1 cellular context compared by ENCODE assay signal in the genomic region with DNA sequence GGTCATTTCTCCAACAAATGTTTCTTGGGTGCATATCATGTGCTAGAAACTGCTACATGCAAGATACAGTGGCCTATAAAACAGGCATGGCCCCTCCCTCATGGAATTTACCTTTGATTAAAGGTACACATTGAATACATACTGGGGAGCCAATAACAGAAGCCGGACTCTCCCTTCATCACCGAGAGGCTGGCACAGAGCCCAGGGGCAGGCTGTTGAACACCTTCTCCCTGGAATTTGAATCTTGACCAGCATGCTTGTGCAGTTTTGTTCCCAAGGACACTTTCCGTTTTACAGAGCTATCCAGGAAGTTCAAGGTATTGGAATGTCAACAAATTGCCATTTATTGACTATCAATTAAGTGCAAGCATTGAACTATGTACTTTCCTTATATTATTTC.
A peak's percentile ranks its signal among the peaks of the same experiment; 100 is the strongest.
TF ChIP-seq lines count a peak whose summit lies in the region.

No MANE protein-coding gene starts in this region.

TF ChIP-seq in HepG2, 621 proteins besides CTCF, POLR2A, EP300 and RAD21 (continued from another document and continues in another):
- TF ChIP-seq MLXIP (CRISPR knock-in tag; IDR thresholded peaks at IDR 0.05; ENCODE audit: borderline replicate concordance) (no peak), SNAPC4 (CRISPR knock-in tag; IDR thresholded peaks at IDR 0.05) (0 out of 2 replicates have a peak, but pooled peaks have one; percentile 44), ZNF761 (CRISPR knock-in tag; conservative IDR thresholded peaks at IDR 0.05) (no peak), ZIK1 (CRISPR knock-in tag; IDR thresholded peaks at IDR 0.05; ENCODE audit: borderline replicate concordance, low read depth) (no peak), ZNF121 (CRISPR knock-in tag; IDR thresholded peaks at IDR 0.05) (no peak), ARNT (IDR thresholded peaks at IDR 0.05) (no peak), TOPORS (CRISPR knock-in tag; IDR thresholded peaks at IDR 0.05) (no peak), SRF (IDR thresholded peaks at IDR 0.05; ENCODE audit: low read depth, low read length) (no peak), ZNF782 (CRISPR knock-in tag; IDR thresholded peaks at IDR 0.05; ENCODE audit: borderline replicate concordance) (no peak), FOXO4 (CRISPR knock-in tag; conservative IDR thresholded peaks at IDR 0.05) (no peak), HOMEZ (CRISPR knock-in tag; IDR thresholded peaks at IDR 0.05; ENCODE audit: low read depth) (peak; percentile 60; the same call in 1 of the 2 replicates), MIER3 (CRISPR knock-in tag; IDR thresholded peaks at IDR 0.05; ENCODE audit: borderline replicate concordance) (peak; percentile 20; the same call in 1 of the 2 replicates), CENPT (CRISPR knock-in tag; IDR thresholded peaks at IDR 0.05; ENCODE audit: low read depth) (no peak), ZBTB39 (CRISPR knock-in tag; IDR thresholded peaks at IDR 0.05) (no peak), SP4 (CRISPR knock-in tag; IDR thresholded peaks at IDR 0.05) (no peak), NCOR1 (IDR thresholded peaks at IDR 0.05; ENCODE audit: borderline replicate concordance, low read length) (peak; percentile 46; the same call in 1 of the 2 replicates), NFYB (CRISPR knock-in tag; IDR thresholded peaks at IDR 0.05) (peak; percentile 42; the same call in 1 of the 2 replicates), TFE3 (CRISPR knock-in tag; IDR thresholded peaks at IDR 0.05) (no peak; the same call in 1 of the 2 replicates), ZNF207 (IDR thresholded peaks at IDR 0.05; ENCODE audit: borderline replicate concordance) (no peak), AGO1 (IDR thresholded peaks at IDR 0.05; ENCODE audit: low read depth, low read length, poor library complexity, severe bottlenecking) (no peak), ERF (CRISPR knock-in tag; IDR thresholded peaks at IDR 0.05) (0 out of 2 replicates have a peak, but pooled peaks have one; percentile 49), ZNF331 (CRISPR knock-in tag; IDR thresholded peaks at IDR 0.05) (0 out of 2 replicates have a peak, but pooled peaks have one; percentile 28), KDM2A (CRISPR knock-in tag; IDR thresholded peaks at IDR 0.05; ENCODE audit: borderline replicate concordance, low read depth) (no peak), NONO (IDR thresholded peaks at IDR 0.05) (no peak), NONO (CRISPR knock-in tag; conservative IDR thresholded peaks at IDR 0.05) (no peak), PHF5A (CRISPR knock-in tag; IDR thresholded peaks at IDR 0.05; ENCODE audit: low read depth, unreplicated experiment) (no peak), RNF2 (conservative IDR thresholded peaks at IDR 0.05; ENCODE audit: low read depth) (no peak), TBX2 (CRISPR knock-in tag; IDR thresholded peaks at IDR 0.05; ENCODE audit: borderline replicate concordance) (no peak)
- TF ChIP-seq, protein P1, sequence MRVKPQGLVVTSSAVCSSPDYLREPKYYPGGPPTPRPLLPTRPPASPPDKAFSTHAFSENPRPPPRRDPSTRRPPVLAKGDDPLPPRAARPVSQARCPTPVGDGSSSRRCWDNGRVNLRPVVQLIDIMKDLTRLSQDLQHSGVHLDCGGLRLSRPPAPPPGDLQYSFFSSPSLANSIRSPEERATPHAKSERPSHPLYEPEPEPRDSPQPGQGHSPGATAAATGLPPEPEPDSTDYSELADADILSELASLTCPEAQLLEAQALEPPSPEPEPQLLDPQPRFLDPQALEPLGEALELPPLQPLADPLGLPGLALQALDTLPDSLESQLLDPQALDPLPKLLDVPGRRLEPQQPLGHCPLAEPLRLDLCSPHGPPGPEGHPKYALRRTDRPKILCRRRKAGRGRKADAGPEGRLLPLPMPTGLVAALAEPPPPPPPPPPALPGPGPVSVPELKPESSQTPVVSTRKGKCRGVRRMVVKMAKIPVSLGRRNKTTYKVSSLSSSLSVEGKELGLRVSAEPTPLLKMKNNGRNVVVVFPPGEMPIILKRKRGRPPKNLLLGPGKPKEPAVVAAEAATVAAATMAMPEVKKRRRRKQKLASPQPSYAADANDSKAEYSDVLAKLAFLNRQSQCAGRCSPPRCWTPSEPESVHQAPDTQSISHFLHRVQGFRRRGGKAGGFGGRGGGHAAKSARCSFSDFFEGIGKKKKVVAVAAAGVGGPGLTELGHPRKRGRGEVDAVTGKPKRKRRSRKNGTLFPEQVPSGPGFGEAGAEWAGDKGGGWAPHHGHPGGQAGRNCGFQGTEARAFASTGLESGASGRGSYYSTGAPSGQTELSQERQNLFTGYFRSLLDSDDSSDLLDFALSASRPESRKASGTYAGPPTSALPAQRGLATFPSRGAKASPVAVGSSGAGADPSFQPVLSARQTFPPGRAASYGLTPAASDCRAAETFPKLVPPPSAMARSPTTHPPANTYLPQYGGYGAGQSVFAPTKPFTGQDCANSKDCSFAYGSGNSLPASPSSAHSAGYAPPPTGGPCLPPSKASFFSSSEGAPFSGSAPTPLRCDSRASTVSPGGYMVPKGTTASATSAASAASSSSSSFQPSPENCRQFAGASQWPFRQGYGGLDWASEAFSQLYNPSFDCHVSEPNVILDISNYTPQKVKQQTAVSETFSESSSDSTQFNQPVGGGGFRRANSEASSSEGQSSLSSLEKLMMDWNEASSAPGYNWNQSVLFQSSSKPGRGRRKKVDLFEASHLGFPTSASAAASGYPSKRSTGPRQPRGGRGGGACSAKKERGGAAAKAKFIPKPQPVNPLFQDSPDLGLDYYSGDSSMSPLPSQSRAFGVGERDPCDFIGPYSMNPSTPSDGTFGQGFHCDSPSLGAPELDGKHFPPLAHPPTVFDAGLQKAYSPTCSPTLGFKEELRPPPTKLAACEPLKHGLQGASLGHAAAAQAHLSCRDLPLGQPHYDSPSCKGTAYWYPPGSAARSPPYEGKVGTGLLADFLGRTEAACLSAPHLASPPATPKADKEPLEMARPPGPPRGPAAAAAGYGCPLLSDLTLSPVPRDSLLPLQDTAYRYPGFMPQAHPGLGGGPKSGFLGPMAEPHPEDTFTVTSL (CRISPR knock-in tag; IDR thresholded peaks at IDR 0.05; ENCODE audit: borderline replicate concordance) = peak; percentile 13; the same call in 1 of the 2 replicates
- TF ChIP-seq, protein P2, sequence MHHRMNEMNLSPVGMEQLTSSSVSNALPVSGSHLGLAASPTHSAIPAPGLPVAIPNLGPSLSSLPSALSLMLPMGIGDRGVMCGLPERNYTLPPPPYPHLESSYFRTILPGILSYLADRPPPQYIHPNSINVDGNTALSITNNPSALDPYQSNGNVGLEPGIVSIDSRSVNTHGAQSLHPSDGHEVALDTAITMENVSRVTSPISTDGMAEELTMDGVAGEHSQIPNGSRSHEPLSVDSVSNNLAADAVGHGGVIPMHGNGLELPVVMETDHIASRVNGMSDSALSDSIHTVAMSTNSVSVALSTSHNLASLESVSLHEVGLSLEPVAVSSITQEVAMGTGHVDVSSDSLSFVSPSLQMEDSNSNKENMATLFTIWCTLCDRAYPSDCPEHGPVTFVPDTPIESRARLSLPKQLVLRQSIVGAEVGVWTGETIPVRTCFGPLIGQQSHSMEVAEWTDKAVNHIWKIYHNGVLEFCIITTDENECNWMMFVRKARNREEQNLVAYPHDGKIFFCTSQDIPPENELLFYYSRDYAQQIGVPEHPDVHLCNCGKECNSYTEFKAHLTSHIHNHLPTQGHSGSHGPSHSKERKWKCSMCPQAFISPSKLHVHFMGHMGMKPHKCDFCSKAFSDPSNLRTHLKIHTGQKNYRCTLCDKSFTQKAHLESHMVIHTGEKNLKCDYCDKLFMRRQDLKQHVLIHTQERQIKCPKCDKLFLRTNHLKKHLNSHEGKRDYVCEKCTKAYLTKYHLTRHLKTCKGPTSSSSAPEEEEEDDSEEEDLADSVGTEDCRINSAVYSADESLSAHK (CRISPR knock-in tag; IDR thresholded peaks at IDR 0.05; ENCODE audit: borderline replicate concordance) = no peak
